1 cellular context compared by ENCODE assay signal in genomic region chr3:160704006-160704405, GRCh38.
TF ChIP-seq lines count a peak whose summit lies in the region.

No MANE protein-coding gene starts in this region.

TF ChIP-seq in IMR-90, 13 proteins besides CTCF, POLR2A, EP300 and RAD21 (continued from another document):
- TF ChIP-seq ELK1 (IDR thresholded peaks at IDR 0.05; ENCODE audit: borderline replicate concordance, low read depth, low read length): no peak
- no peak for TF ChIP-seq BHLHE40 (IDR thresholded peaks at IDR 0.05; ENCODE audit: low read depth, low read length)
- TF ChIP-seq NFE2L2 (IDR thresholded peaks at IDR 0.05; ENCODE audit: low read depth, low read length): no peak
- TF ChIP-seq USF2 (IDR thresholded peaks at IDR 0.05; ENCODE audit: low read depth, low read length): no peak
- no peak for TF ChIP-seq CEBPB (IDR thresholded peaks at IDR 0.05; ENCODE audit: low read depth, low read length)
- TF ChIP-seq MAFK (IDR thresholded peaks at IDR 0.05; ENCODE audit: low read depth, low read length): no peak
